In the genomic region with DNA sequence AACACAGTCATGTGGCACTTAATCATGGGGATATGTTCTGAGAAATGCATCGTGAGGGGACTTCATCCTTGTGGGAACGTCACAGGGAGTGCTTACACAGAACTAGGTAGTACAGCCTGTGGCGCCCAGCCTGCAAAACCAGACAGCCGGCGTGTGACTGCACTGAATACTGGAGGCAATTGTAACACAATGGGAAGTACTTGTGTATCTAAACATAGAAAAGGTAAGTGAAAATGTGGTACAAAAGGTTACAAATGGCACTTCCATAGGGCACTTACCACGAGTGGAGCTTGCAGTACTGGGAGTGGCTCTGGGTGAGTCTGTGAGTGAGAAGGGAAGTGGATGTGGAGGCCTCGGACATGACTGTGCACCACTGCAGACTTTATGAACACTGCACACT, we compare ENCODE assay signal across 26 cellular contexts. TPM values are rescaled to one million over a fixed set of nuclear protein-coding genes. Genes with fewer than 3 reads are reported as not detected.
DNase-seq lines count a peak whose midpoint lies in the region; ATAC-seq and TF ChIP-seq lines count a peak whose summit lies in the region.
"Had no signal": no experiment of that assay in that cellular context is flagged by ENCODE, and none has a peak within 500 bp of the region (broad histone marks: within the 10 kb centered on the region; RNA-seq: fewer than 3 reads in every experiment).

No MANE protein-coding gene starts in this region.

- H2BK5ac ChIP-seq in mesenchymal stem cell (ENCODE audit: low read depth, low read length, poor library complexity, severe bottlenecking), result no peak overlapping the region

- H3K27ac ChIP-seq in gastroesophageal sphincter (no peak overlapping the region), mesenchymal stem cell (ENCODE audit: low read length, poor library complexity, severe bottlenecking) (no peak overlapping the region)
- H3K27ac ChIP-seq: adrenal gland, BLaER1, ovary, skin epidermis, vagina had no signal

- H2BK15ac ChIP-seq in mesenchymal stem cell (ENCODE audit: low read depth, poor library complexity, severe bottlenecking), result no peak overlapping the region

- H3K4me1 Mint-ChIP-seq in stimulated activated naive B cell treated with anti-CD40 and anti-IgM and Interleukin-4, amounts not matched to agents 10 μg/mL and 1 μg/mL and 100 μg/mL, for 72 hours, result peaks cover under 1 to 6% of the 10 kb centered on the region in 2 donors

- H4K91ac ChIP-seq in mesenchymal stem cell (ENCODE audit: low read length), result no peak overlapping the region

- H2BK12ac ChIP-seq in mesenchymal stem cell (ENCODE audit: low read length in 2 of 2), result no peak overlapping the region

- no peak overlapping the region for H3K4me2 ChIP-seq in mesenchymal stem cell (ENCODE audit: low read length, poor library complexity, severe bottlenecking)
- H3K4me2 ChIP-seq: BLaER1 had no signal

- H2AFZ ChIP-seq in mesenchymal stem cell (ENCODE audit: low read depth, low read length), result peak overlapping the region; percentile 51

- TF ChIP-seq POLR2A in gastroesophageal sphincter (IDR thresholded peaks at IDR 0.05), result no peak

- no peak overlapping the region for H4K8ac ChIP-seq in mesenchymal stem cell (ENCODE audit: low read length)

- no peak overlapping the region for H2AK5ac ChIP-seq in mesenchymal stem cell (ENCODE audit: low read length, severe bottlenecking)

- H3K14ac ChIP-seq in mesenchymal stem cell (ENCODE audit: low read length in 2 of 2), result no peak overlapping the region

- H3K4me3 ChIP-seq in gastroesophageal sphincter (no peak overlapping the region), mesenchymal stem cell (ENCODE audit: insufficient read depth in 1 of 2, low read depth in 1 of 2, low read length in 2 of 2) (no peak overlapping the region)
- H3K4me3 ChIP-seq: adrenal gland, BLaER1, GM12878, ovary, skin epidermis, vagina had no signal

- TF ChIP-seq CTCF in gastroesophageal sphincter (IDR thresholded peaks at IDR 0.05), result no peak

- no peaks in the 10 kb centered on the region for H3K9me3 ChIP-seq in gastroesophageal sphincter
- H3K9me3 ChIP-seq in mesenchymal stem cell (ENCODE audit: control insufficient read depth, low read length), result no peaks in the 10 kb centered on the region
- H3K9me3 ChIP-seq: adrenal gland, BLaER1, ovary, vagina had no signal

- H3K9ac ChIP-seq in mesenchymal stem cell (ENCODE audit: low read length), result no peak overlapping the region
- H3K9ac ChIP-seq: BLaER1 had no signal

- no peaks in the 10 kb centered on the region for H3K9me3 Mint-ChIP-seq in stimulated activated naive B cell treated with anti-CD40 and anti-IgM and Interleukin-4, amounts not matched to agents 10 μg/mL and 1 μg/mL and 100 μg/mL, for 72 hours
- H3K9me3 Mint-ChIP-seq: naive B cell had no signal

- peak overlapping the region in 1 of 2 experiments; percentile 26 for H3K4ac ChIP-seq in mesenchymal stem cell (ENCODE audit: low read depth in 1 of 2, low read length in 2 of 2)

- H3K23ac ChIP-seq in mesenchymal stem cell (ENCODE audit: low read length in 2 of 2), result peak overlapping the region in 1 of 2 experiments; percentile 72

- H2BK120ac ChIP-seq in mesenchymal stem cell (ENCODE audit: low read depth, low read length), result no peak overlapping the region

- H3K27ac Mint-ChIP-seq in stimulated activated naive B cell treated with anti-CD40 and anti-IgM and Interleukin-4, amounts not matched to agents 10 μg/mL and 1 μg/mL and 100 μg/mL, for 72 hours, result no peak overlapping the region

- no peak overlapping the region for H3K4me3 Mint-ChIP-seq in stimulated activated naive B cell treated with anti-CD40 and anti-IgM and Interleukin-4, amounts not matched to agents 10 μg/mL and 1 μg/mL and 100 μg/mL, for 72 hours
- H3K4me3 Mint-ChIP-seq: naive B cell had no signal

- H3K27me3 ChIP-seq in gastroesophageal sphincter (no peaks in the 10 kb centered on the region), mesenchymal stem cell (ENCODE audit: control insufficient read depth in 1 of 2, insufficient read depth in 1 of 2, low read length in 2 of 2) (no peaks in the 10 kb centered on the region)
- H3K27me3 ChIP-seq: adrenal gland, ovary, vagina had no signal

- no peak for TF ChIP-seq EP300 in gastroesophageal sphincter (IDR thresholded peaks at IDR 0.05)

- peak; percentile 34 for ATAC-seq in gastroesophageal sphincter
- ATAC-seq in stimulated activated naive B cell treated with anti-CD40 and anti-IgM and Interleukin-4, amounts not matched to agents 10 μg/mL and 1 μg/mL and 100 μg/mL, for 72 hours (replicated peaks), result peak; percentile 51 to 57
- ATAC-seq: GM12878 had no signal

- DNase-seq in NCI-H2029 (lab: John Stamatoyannopoulos, UW), result peak; percentile 37
- no peak for DNase-seq in NCI-H2029 treated with DMSO at 0.1 percent for 48 hours (lab: John Stamatoyannopoulos, UW)
- DNase-seq in mesenchymal stem cell, result peak; percentile 18
- DNase-seq in stimulated activated naive B cell treated with anti-CD40 and anti-IgM and Interleukin-4, amounts not matched to agents 10 μg/mL and 1 μg/mL and 100 μg/mL, for 72 hours, result no peak
- DNase-seq in NCI-H1092 (lab: John Stamatoyannopoulos, UW), result no peak
- DNase-seq in NK-92 (lab: John Stamatoyannopoulos, UW; ENCODE audit: unreplicated experiment), result no peak
- DNase-seq in OCI-M2 (lab: John Stamatoyannopoulos, UW; ENCODE audit: unreplicated experiment), result no peak
- DNase-seq: activated CD4-positive, alpha-beta T cell treated with anti-CD3 and anti-CD28 coated beads, Interleukin-2, amount 50 U/mL, for 1 hour; activated CD8-positive, alpha-beta memory T cell treated with anti-CD3 and anti-CD28 coated beads, Interleukin-2, amount 50 U/mL, for 4 hours; activated effector memory CD4-positive, alpha-beta T cell treated with anti-CD3 and anti-CD28 coated beads, Interleukin-2, amount 50 U/mL, for 16 hours; effector CD4-positive, alpha-beta T cell; GDM1; H7; naive B cell; NCI-H1694; NCI-H526; ovary; SHP77 treated with DMSO at 0.1 percent for 48 hours; stimulated activated CD4-positive, alpha-beta T cell treated with anti-CD3 and anti-CD28 coated beads, Interleukin-4, amount 100 ng/mL, for 24 hours; T-helper 1 cell had no signal

- peaks cover 0 to 13% of the 10 kb centered on the region in 2 donors for H3K36me3 ChIP-seq in gastroesophageal sphincter
- no peaks in the 10 kb centered on the region for H3K36me3 ChIP-seq in mesenchymal stem cell (ENCODE audit: control insufficient read depth in 1 of 2, insufficient read depth in 2 of 2, low read depth in 1 of 2, low read length in 2 of 2)
- H3K36me3 ChIP-seq: adrenal gland, BLaER1, ovary, vagina had no signal

- H3K18ac ChIP-seq in mesenchymal stem cell (ENCODE audit: low read depth in 1 of 2, low read length in 2 of 2), result no peak overlapping the region

- H3K36me3 Mint-ChIP-seq in stimulated activated naive B cell treated with anti-CD40 and anti-IgM and Interleukin-4, amounts not matched to agents 10 μg/mL and 1 μg/mL and 100 μg/mL, for 72 hours, result no peaks in the 10 kb centered on the region
- H3K36me3 Mint-ChIP-seq: naive B cell had no signal

- WGBS in gastroesophageal sphincter (ENCODE audit: low coverage in 1 of 2), 2 donors, result 59 to 72% methylated on average over 3 to 7 of the region's 7 CpGs
- WGBS in mesenchymal stem cell, result 74% methylated on average over 6 of the region's 7 CpGs

- H3K4me1 ChIP-seq in gastroesophageal sphincter (peaks cover 0 to 22% (median 4%) of the 10 kb centered on the region in 3 donors), mesenchymal stem cell (ENCODE audit: control insufficient read depth, insufficient read depth, low read depth, low read length) (peaks cover 3% of the 10 kb centered on the region)

- H3K27me3 Mint-ChIP-seq in stimulated activated naive B cell treated with anti-CD40 and anti-IgM and Interleukin-4, amounts not matched to agents 10 μg/mL and 1 μg/mL and 100 μg/mL, for 72 hours, result peaks cover 17 to 20% of the 10 kb centered on the region in 2 donors

- peaks cover 8% of the 10 kb centered on the region for H3K79me1 ChIP-seq in mesenchymal stem cell (replicated peaks; ENCODE audit: low read length, poor library complexity, severe bottlenecking)

RNA-seq across cellular contexts. Expression of a gene that starts 5.2 kb away (rescaled TPM):
- total RNA-seq in gastroesophageal sphincter, result 1 to 10 TPM; 4.3 to 8.4 (median 6.8) TPM
- polyA plus RNA-seq in mesenchymal stem cell (2013, experiment 1 of 2), result 15.4 TPM
- polyA plus RNA-seq in mesenchymal stem cell (2013, experiment 2 of 2), result 15.5 TPM

RNA-seq across cellular contexts. Expression of a gene that starts 30.3 kb away (rescaled TPM):
- 10 to 100 TPM; 24.9 to 39.8 (median 32.7) TPM for total RNA-seq in gastroesophageal sphincter
- polyA plus RNA-seq in mesenchymal stem cell (2013, experiment 1 of 2), result 0.93 TPM
- 0.60 TPM for polyA plus RNA-seq in mesenchymal stem cell (2013, experiment 2 of 2)

Comparison
In these comparisons a context has a peak if more than half of its experiments do, and no peak if none do; other contexts are left out.
1. DNase-seq: peak in NCI-H2029 (single experiment) and mesenchymal stem cell (single experiment); none in NCI-H2029 treated with DMSO at 0.1 percent for 48 hours (single experiment), stimulated activated naive B cell treated with anti-CD40 and anti-IgM and Interleukin-4, amounts not matched to agents 10 μg/mL and 1 μg/mL and 100 μg/mL, for 72 hours (single experiment), NCI-H1092 (single experiment), NK-92 (single experiment) and OCI-M2 (single experiment).